In genomic region chr2:182642328-182642727, GRCh38 we compare ENCODE assay signal across 9 cellular contexts.
DNase-seq lines count a peak whose midpoint lies in the region; ATAC-seq and TF ChIP-seq lines count a peak whose summit lies in the region.
"Had no signal": no experiment of that assay in that cellular context is flagged by ENCODE, and none has a peak within 500 bp of the region (broad histone marks: within the 10 kb centered on the region; RNA-seq: fewer than 3 reads in every experiment).

No MANE protein-coding gene starts in this region.

- DNase-seq in DMS153 (lab: John Stamatoyannopoulos, UW), result peak; percentile 36
- no peak for DNase-seq in DMS153 treated with DMSO at 0.1 percent for 48 hours (lab: John Stamatoyannopoulos, UW; ENCODE audit: unreplicated experiment)
- peak; percentile 18 for DNase-seq in endothelial cell (ENCODE audit: low spot score)
- peak; percentile 38 for DNase-seq in neural progenitor cell (ENCODE audit: low spot score)
- DNase-seq in esophagus muscularis mucosa (ENCODE audit: extremely low spot score), result no peak

- intact Hi-C loops in esophagus muscularis mucosa (cut with DNase I), result no loop called here

- H3K9me3 Mint-ChIP-seq in endothelial cell (ENCODE audit: unreplicated experiment) (no peaks in the 10 kb centered on the region), neural progenitor cell (peaks cover 2% of the 10 kb centered on the region)

- H3K27me3 Mint-ChIP-seq in endothelial cell (ENCODE audit: unreplicated experiment), result no peaks in the 10 kb centered on the region
- peaks cover 2% of the 10 kb centered on the region for H3K27me3 Mint-ChIP-seq in neural progenitor cell (ENCODE audit: insufficient read depth, low read depth)

- H4K20me1 ChIP-seq in SU-DHL-6 (ENCODE audit: low read depth, low read length) (no peaks in the 10 kb centered on the region), neural progenitor cell (ENCODE audit: low read depth) (no peaks in the 10 kb centered on the region)

- no peak for TF ChIP-seq EP300 in esophagus muscularis mucosa (IDR thresholded peaks at IDR 0.05)

- WGBS in esophagus muscularis mucosa, result 85% methylated on average over 3 of the region's 3 CpGs

- H3K9ac ChIP-seq in SU-DHL-6 (ENCODE audit: low read length), result no peak overlapping the region
- H3K9ac ChIP-seq in neural progenitor cell, result no peak overlapping the region

- H3K27ac Mint-ChIP-seq in endothelial cell (ENCODE audit: unreplicated experiment) (no peak overlapping the region), neural progenitor cell (no peak overlapping the region)

- H2AFZ ChIP-seq in SU-DHL-6 (ENCODE audit: low read depth, low read length, severe bottlenecking) (peak overlapping the region; percentile 4), neural progenitor cell (replicated peaks) (no peak overlapping the region)

- H3K27me3 ChIP-seq in SU-DHL-6 (ENCODE audit: low read length) (no peaks in the 10 kb centered on the region), neural progenitor cell (no peaks in the 10 kb centered on the region), esophagus muscularis mucosa (no peaks in the 10 kb centered on the region)

- TF ChIP-seq CTCF in SU-DHL-6 (IDR thresholded peaks at IDR 0.05; ENCODE audit: insufficient read depth, low read length, poor library complexity, severe bottlenecking) (no peak), endothelial cell (IDR thresholded peaks at IDR 0.05; ENCODE audit: unreplicated experiment) (no peak), neural progenitor cell (IDR thresholded peaks at IDR 0.05) (no peak), esophagus muscularis mucosa (IDR thresholded peaks at IDR 0.05) (no peak)

- H3K4me1 ChIP-seq in neural progenitor cell (no peaks in the 10 kb centered on the region), esophagus muscularis mucosa (no peaks in the 10 kb centered on the region)

- no peak overlapping the region for H3K4me3 ChIP-seq in SU-DHL-6 (ENCODE audit: insufficient read depth, low read length, poor library complexity, severe bottlenecking)
- H3K4me3 ChIP-seq in neural progenitor cell, result no peak overlapping the region
- no peak overlapping the region for H3K4me3 ChIP-seq in esophagus muscularis mucosa

- ATAC-seq in GM21526 (IDR thresholded peaks at IDR 0.05; ENCODE audit: low FRiP score, unreplicated experiment), result peak; percentile 100
- ATAC-seq in HG03469 (IDR thresholded peaks at IDR 0.05; ENCODE audit: unreplicated experiment), result peak; percentile 100

- H3K4me1 Mint-ChIP-seq in endothelial cell (ENCODE audit: unreplicated experiment) (no peaks in the 10 kb centered on the region), neural progenitor cell (peaks cover 8% of the 10 kb centered on the region)

- no peaks in the 10 kb centered on the region for H3K79me2 ChIP-seq in SU-DHL-6 (ENCODE audit: insufficient read depth, low read length)
- H3K79me2 ChIP-seq in neural progenitor cell (ENCODE audit: low read depth), result no peaks in the 10 kb centered on the region

- H3K36me3 ChIP-seq in SU-DHL-6 (ENCODE audit: low read length) (no peaks in the 10 kb centered on the region), neural progenitor cell (no peaks in the 10 kb centered on the region), esophagus muscularis mucosa (no peaks in the 10 kb centered on the region)

- H3K4me2 ChIP-seq in SU-DHL-6 (ENCODE audit: low read depth, low read length, poor library complexity, severe bottlenecking) (no peak overlapping the region), neural progenitor cell (no peak overlapping the region)

- H3F3A ChIP-seq in SU-DHL-6 (ENCODE audit: insufficient read depth) (no peaks in the 10 kb centered on the region), neural progenitor cell (ENCODE audit: low read depth) (no peaks in the 10 kb centered on the region)

- H3K9me3 ChIP-seq in SU-DHL-6 (ENCODE audit: insufficient read depth, low read length) (no peaks in the 10 kb centered on the region), neural progenitor cell (ENCODE audit: low read depth) (no peaks in the 10 kb centered on the region), esophagus muscularis mucosa (no peaks in the 10 kb centered on the region)

- H3K9me2 ChIP-seq in SU-DHL-6 (replicated peaks; ENCODE audit: insufficient read depth, low read length), result no peaks in the 10 kb centered on the region

- H3K4me3 Mint-ChIP-seq in endothelial cell (ENCODE audit: unreplicated experiment), result no peak overlapping the region
- no peak overlapping the region for H3K4me3 Mint-ChIP-seq in neural progenitor cell

- no peak overlapping the region for H3K27ac ChIP-seq in SU-DHL-6 (ENCODE audit: low read depth, low read length)
- H3K27ac ChIP-seq in neural progenitor cell, result no peak overlapping the region
- no peak overlapping the region for H3K27ac ChIP-seq in esophagus muscularis mucosa (replicated peaks in 1 of 4)
- H3K27ac ChIP-seq: 22Rv1 had no signal

- no peaks in the 10 kb centered on the region for H3K36me3 Mint-ChIP-seq in endothelial cell (ENCODE audit: low read depth, unreplicated experiment)
- no peaks in the 10 kb centered on the region for H3K36me3 Mint-ChIP-seq in neural progenitor cell

- no peak for TF ChIP-seq POLR2A in esophagus muscularis mucosa (IDR thresholded peaks at IDR 0.05; ENCODE audit: low read depth)

Comparison
In these comparisons a context has a peak if more than half of its experiments do, and no peak if none do; other contexts are left out.
1. DNase-seq: peak in DMS153 (single experiment), endothelial cell (single experiment) and neural progenitor cell (single experiment); none in DMS153 treated with DMSO at 0.1 percent for 48 hours (single experiment) and esophagus muscularis mucosa (single experiment).